Comparison of ENCODE assay signal across 2 cellular contexts in the genomic region with DNA sequence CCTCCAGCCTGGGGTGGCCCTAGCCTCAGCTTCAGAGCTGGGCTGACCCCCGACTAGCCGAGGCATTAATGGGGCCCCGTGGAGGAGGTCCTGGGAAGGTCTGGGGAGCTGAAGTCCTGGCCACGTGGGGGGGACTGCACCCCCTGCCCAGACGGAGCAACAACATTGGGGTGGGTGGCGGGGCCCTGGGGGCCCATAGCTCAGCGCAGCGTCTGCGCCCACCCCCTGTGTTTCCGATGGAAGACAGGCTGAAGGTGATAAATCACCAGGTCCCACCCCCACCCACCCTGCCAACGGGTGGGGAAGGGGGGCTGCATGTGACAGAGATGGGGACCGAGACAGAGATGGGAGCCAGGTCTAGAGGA.
A peak's percentile ranks its signal among the peaks of the same experiment; 100 is the strongest.
TF ChIP-seq lines count a peak whose summit lies in the region.

No MANE protein-coding gene starts in this region.

TF ChIP-seq in IMR-90, 13 proteins besides CTCF, POLR2A, EP300 and RAD21:
- TF ChIP-seq CHD1 (IDR thresholded peaks at IDR 0.05; ENCODE audit: low read depth, low read length): no peak
- TF ChIP-seq FOS (IDR thresholded peaks at IDR 0.05; ENCODE audit: low read depth, low read length): no peak
- TF ChIP-seq MAFK (IDR thresholded peaks at IDR 0.05; ENCODE audit: low read depth, low read length): no peak

TF ChIP-seq in K562, 482 proteins besides CTCF, POLR2A, EP300 and RAD21:
- TF ChIP-seq PRMT5 (CRISPR knock-in tag; IDR thresholded peaks at IDR 0.05) (no peak), HIVEP1 (CRISPR knock-in tag; IDR thresholded peaks at IDR 0.05) (no peak), ZNF764 (CRISPR knock-in tag; IDR thresholded peaks at IDR 0.05; ENCODE audit: low read depth) (no peak), ADNP (tag; IDR thresholded peaks at IDR 0.05) (no peak), ZNF766 (CRISPR knock-in tag; conservative IDR thresholded peaks at IDR 0.05) (no peak), MTF1 (CRISPR knock-in tag; IDR thresholded peaks at IDR 0.05; ENCODE audit: borderline replicate concordance) (no peak), CCNT2 (IDR thresholded peaks at IDR 0.05; ENCODE audit: borderline replicate concordance, extremely low read depth, insufficient read length, low read depth, low read length) (no peak), CREBBP (IDR thresholded peaks at IDR 0.05; ENCODE audit: low read depth, low read length) (no peak), HMGN3 (IDR thresholded peaks at IDR 0.05; ENCODE audit: borderline replicate concordance, extremely low read depth, insufficient read length, low read depth, low read length) (no peak), ZNF445 (CRISPR knock-in tag; IDR thresholded peaks at IDR 0.05; ENCODE audit: low read depth) (0 out of 2 replicates have a peak, but pooled peaks have one; percentile 18), SMARCC2 (IDR thresholded peaks at IDR 0.05; ENCODE audit: low read depth) (no peak), MBD2 (IDR thresholded peaks at IDR 0.05; ENCODE audit: borderline replicate concordance, low read depth) (no peak), ZNF436 (CRISPR knock-in tag; IDR thresholded peaks at IDR 0.05) (0 out of 2 replicates have a peak, but pooled peaks have one; percentile 21), TAF1 (IDR thresholded peaks at IDR 0.05; ENCODE audit: control insufficient read depth, extremely low read depth, insufficient read depth, low read length, severe bottlenecking) (peak; percentile 4)
- TF ChIP-seq, protein P1, sequence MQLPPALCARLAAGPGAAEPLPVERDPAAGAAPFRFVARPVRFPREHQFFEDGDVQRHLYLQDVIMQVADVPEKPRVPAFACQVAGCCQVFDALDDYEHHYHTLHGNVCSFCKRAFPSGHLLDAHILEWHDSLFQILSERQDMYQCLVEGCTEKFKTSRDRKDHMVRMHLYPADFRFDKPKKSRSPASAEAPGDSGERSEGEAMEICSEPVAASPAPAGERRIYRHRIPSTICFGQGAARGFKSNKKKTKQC (CRISPR knock-in tag; IDR thresholded peaks at IDR 0.05): no peak
- TF ChIP-seq, protein P2, sequence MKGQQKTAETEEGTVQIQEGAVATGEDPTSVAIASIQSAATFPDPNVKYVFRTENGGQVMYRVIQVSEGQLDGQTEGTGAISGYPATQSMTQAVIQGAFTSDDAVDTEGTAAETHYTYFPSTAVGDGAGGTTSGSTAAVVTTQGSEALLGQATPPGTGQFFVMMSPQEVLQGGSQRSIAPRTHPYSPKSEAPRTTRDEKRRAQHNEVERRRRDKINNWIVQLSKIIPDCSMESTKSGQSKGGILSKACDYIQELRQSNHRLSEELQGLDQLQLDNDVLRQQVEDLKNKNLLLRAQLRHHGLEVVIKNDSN (CRISPR knock-in tag; IDR thresholded peaks at IDR 0.05): no peak
- TF ChIP-seq, protein P3, sequence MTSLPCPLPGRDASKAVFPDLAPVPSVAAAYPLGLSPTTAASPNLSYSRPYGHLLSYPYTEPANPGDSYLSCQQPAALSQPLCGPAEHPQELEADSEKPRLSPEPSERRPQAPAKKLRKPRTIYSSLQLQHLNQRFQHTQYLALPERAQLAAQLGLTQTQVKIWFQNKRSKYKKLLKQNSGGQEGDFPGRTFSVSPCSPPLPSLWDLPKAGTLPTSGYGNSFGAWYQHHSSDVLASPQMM (CRISPR knock-in tag; IDR thresholded peaks at IDR 0.05): no peak
- TF ChIP-seq, protein P4, sequence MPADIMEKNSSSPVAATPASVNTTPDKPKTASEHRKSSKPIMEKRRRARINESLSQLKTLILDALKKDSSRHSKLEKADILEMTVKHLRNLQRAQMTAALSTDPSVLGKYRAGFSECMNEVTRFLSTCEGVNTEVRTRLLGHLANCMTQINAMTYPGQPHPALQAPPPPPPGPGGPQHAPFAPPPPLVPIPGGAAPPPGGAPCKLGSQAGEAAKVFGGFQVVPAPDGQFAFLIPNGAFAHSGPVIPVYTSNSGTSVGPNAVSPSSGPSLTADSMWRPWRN (IDR thresholded peaks at IDR 0.05; ENCODE audit: low read depth): no peak
- TF ChIP-seq, protein P5, sequence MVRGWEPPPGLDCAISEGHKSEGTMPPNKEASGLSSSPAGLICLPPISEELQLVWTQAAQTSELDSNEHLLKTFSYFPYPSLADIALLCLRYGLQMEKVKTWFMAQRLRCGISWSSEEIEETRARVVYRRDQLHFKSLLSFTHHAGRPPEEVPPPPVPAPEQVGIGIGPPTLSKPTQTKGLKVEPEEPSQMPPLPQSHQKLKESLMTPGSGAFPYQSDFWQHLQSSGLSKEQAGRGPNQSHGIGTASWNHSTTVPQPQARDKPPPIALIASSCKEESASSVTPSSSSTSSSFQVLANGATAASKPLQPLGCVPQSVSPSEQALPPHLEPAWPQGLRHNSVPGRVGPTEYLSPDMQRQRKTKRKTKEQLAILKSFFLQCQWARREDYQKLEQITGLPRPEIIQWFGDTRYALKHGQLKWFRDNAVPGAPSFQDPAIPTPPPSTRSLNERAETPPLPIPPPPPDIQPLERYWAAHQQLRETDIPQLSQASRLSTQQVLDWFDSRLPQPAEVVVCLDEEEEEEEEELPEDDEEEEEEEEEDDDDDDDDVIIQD (CRISPR knock-in tag; IDR thresholded peaks at IDR 0.05): peak; percentile 2; the same call in 1 of the 2 replicates
- TF ChIP-seq, protein P6, sequence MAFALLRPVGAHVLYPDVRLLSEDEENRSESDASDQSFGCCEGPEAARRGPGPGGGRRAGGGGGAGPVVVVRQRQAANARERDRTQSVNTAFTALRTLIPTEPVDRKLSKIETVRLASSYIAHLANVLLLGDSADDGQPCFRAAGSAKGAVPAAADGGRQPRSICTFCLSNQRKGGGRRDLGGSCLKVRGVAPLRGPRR (CRISPR knock-in tag; IDR thresholded peaks at IDR 0.05): 0 out of 2 replicates have a peak, but pooled peaks have one; percentile 23
- TF ChIP-seq, protein P7, sequence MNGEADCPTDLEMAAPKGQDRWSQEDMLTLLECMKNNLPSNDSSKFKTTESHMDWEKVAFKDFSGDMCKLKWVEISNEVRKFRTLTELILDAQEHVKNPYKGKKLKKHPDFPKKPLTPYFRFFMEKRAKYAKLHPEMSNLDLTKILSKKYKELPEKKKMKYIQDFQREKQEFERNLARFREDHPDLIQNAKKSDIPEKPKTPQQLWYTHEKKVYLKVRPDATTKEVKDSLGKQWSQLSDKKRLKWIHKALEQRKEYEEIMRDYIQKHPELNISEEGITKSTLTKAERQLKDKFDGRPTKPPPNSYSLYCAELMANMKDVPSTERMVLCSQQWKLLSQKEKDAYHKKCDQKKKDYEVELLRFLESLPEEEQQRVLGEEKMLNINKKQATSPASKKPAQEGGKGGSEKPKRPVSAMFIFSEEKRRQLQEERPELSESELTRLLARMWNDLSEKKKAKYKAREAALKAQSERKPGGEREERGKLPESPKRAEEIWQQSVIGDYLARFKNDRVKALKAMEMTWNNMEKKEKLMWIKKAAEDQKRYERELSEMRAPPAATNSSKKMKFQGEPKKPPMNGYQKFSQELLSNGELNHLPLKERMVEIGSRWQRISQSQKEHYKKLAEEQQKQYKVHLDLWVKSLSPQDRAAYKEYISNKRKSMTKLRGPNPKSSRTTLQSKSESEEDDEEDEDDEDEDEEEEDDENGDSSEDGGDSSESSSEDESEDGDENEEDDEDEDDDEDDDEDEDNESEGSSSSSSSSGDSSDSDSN (IDR thresholded peaks at IDR 0.05; ENCODE audit: borderline replicate concordance in 1 of 2, low read depth in 2 of 2, low read length in 2 of 2): peak in 1 of 2 experiments; percentile 8; a peak in 1 of 4 replicates
